ENCODE assay signal across 1 cellular context in the genomic region with DNA sequence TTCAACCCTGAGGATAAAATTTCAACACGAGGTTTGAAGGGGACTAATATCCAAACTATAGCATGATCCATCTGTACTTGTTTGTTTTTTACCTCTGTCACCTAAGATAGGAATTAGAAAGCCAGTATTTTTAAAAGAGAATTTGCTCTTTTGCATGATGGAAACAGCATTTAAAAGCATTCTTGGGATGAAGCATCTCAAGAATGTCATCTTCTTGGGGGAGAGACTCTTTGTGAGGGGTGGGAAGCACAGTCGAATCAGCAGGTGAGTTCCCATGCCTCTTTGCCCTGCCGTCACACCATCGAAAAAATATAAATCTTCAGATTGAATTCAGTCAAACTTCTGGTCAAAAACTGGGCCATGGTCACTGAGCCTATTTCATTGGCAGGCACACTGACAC.
A peak's percentile ranks its signal among the peaks of the same experiment; 100 is the strongest.
TF ChIP-seq lines count a peak whose summit lies in the region.

No MANE protein-coding gene starts in this region.

TF ChIP-seq in H1, 55 proteins besides CTCF, POLR2A, EP300 and RAD21:
- no peak for TF ChIP-seq CBX5 (IDR thresholded peaks at IDR 0.05; ENCODE audit: low read depth, low read length)
- TF ChIP-seq ASH2L (IDR thresholded peaks at IDR 0.05; ENCODE audit: low read length) = peak; percentile 60
- no peak for TF ChIP-seq NRF1 (IDR thresholded peaks at IDR 0.05; ENCODE audit: low read depth, low read length)
- no peak for TF ChIP-seq CHD1 (IDR thresholded peaks at IDR 0.05; ENCODE audit: low read depth, low read length)
- peak; percentile 41; the same call in 1 of the 2 replicates for TF ChIP-seq SP1 (IDR thresholded peaks at IDR 0.05; ENCODE audit: low read depth, low read length)
- TF ChIP-seq PHF8 (conservative IDR thresholded peaks at IDR 0.05; ENCODE audit: low read depth, low read length) = no peak
- TF ChIP-seq TAF1 (IDR thresholded peaks at IDR 0.05; ENCODE audit: low read depth, low read length) = no peak
- no peak for TF ChIP-seq GABPA (IDR thresholded peaks at IDR 0.05; ENCODE audit: borderline replicate concordance, insufficient read depth, low read length)
- TF ChIP-seq RBBP5 (IDR thresholded peaks at IDR 0.05; ENCODE audit: borderline replicate concordance, low read depth, low read length) = no peak; the same call in 1 of the 2 replicates
- TF ChIP-seq, protein P1, sequence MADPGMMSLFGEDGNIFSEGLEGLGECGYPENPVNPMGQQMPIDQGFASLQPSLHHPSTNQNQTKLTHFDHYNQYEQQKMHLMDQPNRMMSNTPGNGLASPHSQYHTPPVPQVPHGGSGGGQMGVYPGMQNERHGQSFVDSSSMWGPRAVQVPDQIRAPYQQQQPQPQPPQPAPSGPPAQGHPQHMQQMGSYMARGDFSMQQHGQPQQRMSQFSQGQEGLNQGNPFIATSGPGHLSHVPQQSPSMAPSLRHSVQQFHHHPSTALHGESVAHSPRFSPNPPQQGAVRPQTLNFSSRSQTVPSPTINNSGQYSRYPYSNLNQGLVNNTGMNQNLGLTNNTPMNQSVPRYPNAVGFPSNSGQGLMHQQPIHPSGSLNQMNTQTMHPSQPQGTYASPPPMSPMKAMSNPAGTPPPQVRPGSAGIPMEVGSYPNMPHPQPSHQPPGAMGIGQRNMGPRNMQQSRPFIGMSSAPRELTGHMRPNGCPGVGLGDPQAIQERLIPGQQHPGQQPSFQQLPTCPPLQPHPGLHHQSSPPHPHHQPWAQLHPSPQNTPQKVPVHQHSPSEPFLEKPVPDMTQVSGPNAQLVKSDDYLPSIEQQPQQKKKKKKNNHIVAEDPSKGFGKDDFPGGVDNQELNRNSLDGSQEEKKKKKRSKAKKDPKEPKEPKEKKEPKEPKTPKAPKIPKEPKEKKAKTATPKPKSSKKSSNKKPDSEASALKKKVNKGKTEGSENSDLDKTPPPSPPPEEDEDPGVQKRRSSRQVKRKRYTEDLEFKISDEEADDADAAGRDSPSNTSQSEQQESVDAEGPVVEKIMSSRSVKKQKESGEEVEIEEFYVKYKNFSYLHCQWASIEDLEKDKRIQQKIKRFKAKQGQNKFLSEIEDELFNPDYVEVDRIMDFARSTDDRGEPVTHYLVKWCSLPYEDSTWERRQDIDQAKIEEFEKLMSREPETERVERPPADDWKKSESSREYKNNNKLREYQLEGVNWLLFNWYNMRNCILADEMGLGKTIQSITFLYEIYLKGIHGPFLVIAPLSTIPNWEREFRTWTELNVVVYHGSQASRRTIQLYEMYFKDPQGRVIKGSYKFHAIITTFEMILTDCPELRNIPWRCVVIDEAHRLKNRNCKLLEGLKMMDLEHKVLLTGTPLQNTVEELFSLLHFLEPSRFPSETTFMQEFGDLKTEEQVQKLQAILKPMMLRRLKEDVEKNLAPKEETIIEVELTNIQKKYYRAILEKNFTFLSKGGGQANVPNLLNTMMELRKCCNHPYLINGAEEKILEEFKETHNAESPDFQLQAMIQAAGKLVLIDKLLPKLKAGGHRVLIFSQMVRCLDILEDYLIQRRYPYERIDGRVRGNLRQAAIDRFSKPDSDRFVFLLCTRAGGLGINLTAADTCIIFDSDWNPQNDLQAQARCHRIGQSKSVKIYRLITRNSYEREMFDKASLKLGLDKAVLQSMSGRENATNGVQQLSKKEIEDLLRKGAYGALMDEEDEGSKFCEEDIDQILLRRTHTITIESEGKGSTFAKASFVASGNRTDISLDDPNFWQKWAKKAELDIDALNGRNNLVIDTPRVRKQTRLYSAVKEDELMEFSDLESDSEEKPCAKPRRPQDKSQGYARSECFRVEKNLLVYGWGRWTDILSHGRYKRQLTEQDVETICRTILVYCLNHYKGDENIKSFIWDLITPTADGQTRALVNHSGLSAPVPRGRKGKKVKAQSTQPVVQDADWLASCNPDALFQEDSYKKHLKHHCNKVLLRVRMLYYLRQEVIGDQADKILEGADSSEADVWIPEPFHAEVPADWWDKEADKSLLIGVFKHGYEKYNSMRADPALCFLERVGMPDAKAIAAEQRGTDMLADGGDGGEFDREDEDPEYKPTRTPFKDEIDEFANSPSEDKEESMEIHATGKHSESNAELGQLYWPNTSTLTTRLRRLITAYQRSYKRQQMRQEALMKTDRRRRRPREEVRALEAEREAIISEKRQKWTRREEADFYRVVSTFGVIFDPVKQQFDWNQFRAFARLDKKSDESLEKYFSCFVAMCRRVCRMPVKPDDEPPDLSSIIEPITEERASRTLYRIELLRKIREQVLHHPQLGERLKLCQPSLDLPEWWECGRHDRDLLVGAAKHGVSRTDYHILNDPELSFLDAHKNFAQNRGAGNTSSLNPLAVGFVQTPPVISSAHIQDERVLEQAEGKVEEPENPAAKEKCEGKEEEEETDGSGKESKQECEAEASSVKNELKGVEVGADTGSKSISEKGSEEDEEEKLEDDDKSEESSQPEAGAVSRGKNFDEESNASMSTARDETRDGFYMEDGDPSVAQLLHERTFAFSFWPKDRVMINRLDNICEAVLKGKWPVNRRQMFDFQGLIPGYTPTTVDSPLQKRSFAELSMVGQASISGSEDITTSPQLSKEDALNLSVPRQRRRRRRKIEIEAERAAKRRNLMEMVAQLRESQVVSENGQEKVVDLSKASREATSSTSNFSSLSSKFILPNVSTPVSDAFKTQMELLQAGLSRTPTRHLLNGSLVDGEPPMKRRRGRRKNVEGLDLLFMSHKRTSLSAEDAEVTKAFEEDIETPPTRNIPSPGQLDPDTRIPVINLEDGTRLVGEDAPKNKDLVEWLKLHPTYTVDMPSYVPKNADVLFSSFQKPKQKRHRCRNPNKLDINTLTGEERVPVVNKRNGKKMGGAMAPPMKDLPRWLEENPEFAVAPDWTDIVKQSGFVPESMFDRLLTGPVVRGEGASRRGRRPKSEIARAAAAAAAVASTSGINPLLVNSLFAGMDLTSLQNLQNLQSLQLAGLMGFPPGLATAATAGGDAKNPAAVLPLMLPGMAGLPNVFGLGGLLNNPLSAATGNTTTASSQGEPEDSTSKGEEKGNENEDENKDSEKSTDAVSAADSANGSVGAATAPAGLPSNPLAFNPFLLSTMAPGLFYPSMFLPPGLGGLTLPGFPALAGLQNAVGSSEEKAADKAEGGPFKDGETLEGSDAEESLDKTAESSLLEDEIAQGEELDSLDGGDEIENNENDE (IDR thresholded peaks at IDR 0.05; ENCODE audit: insufficient replicate concordance, low read length) = peak; percentile 63
- TF ChIP-seq, protein P2, sequence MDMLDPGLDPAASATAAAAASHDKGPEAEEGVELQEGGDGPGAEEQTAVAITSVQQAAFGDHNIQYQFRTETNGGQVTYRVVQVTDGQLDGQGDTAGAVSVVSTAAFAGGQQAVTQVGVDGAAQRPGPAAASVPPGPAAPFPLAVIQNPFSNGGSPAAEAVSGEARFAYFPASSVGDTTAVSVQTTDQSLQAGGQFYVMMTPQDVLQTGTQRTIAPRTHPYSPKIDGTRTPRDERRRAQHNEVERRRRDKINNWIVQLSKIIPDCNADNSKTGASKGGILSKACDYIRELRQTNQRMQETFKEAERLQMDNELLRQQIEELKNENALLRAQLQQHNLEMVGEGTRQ (IDR thresholded peaks at IDR 0.05; ENCODE audit: low read length) = no peak
- TF ChIP-seq TEAD4 (IDR thresholded peaks at IDR 0.05; ENCODE audit: low read depth, low read length) = peak; percentile 93
- TF ChIP-seq CHD2 (IDR thresholded peaks at IDR 0.05; ENCODE audit: low read length) = no peak
